ENCODE assay signal across 27 cellular contexts in genomic region chr13:85462792-85463425, GRCh38.
"Had no signal": no experiment of that assay in that cellular context is flagged by ENCODE, and none has a peak within 500 bp of the region (broad histone marks: within the 10 kb centered on the region; RNA-seq: fewer than 3 reads in every experiment).

No MANE protein-coding gene starts in this region.

- DNase-seq: hippocampal formation; kidney; left colon; left lung; lower lobe of right lung; mammary epithelial cell; mesenchymal stem cell; naive B cell; natural killer cell; nephron progenitor cell; occipital lobe; ovary; right cardiac atrium; stimulated activated CD4-positive, alpha-beta T cell treated with anti-CD3 and anti-CD28 coated beads, Interleukin-12 subunit alpha, Interleukin-12 subunit beta, amount 100 ng/mL, for 4 hours; stimulated activated CD4-positive, alpha-beta T cell treated with anti-CD3 and anti-CD28 coated beads, Interleukin-15, amount 100 ng/mL, for 24 hours; stimulated activated CD4-positive, alpha-beta T cell treated with anti-CD3 and anti-CD28 coated beads, Interleukin-2, amount 100 ng/mL, for 24 hours; stimulated activated CD4-positive, alpha-beta T cell treated with anti-CD3 and anti-CD28 coated beads, Interleukin-4, amount 100 ng/mL, for 1 hour; stimulated activated naive B cell treated with anti-CD40 and anti-IgM and Interleukin-4, amounts not matched to agents 10 μg/mL and 1 μg/mL and 100 μg/mL, for 72 hours; stimulated activated naive CD8-positive, alpha-beta T cell treated with anti-CD3 and anti-CD28 coated beads, Interleukin-15, Interleukin-2, amounts not matched to agents 100 U/mL and 50 U/mL, for 24 hours; stomach; testis; thyroid gland; transverse colon; upper lobe of left lung had no signal

- H3K27me3 ChIP-seq: left lung, neural progenitor cell, neutrophil, ovary, stomach, testis, thyroid gland, transverse colon, upper lobe of left lung had no signal

- H3K4me1 ChIP-seq: left lung, lower lobe of right lung, neural progenitor cell, stomach, testis, thyroid gland, transverse colon, upper lobe of left lung had no signal

- H3K4me3 ChIP-seq: left lung, lower lobe of right lung, neural progenitor cell, ovary, skin epidermis, stomach, testis, thyroid gland, transverse colon, upper lobe of left lung had no signal

- H3K9ac ChIP-seq: neural progenitor cell had no signal

- H3K9me3 ChIP-seq: lower lobe of right lung, neutrophil, ovary, testis, thyroid gland had no signal

- H3K36me3 ChIP-seq: left lung, lower lobe of right lung, neural progenitor cell, neutrophil, ovary, stomach, thyroid gland, transverse colon, upper lobe of left lung had no signal

- H3K27ac ChIP-seq: left lung, lower lobe of right lung, neural progenitor cell, neutrophil, ovary, skin epidermis, stomach, testis, thyroid gland, transverse colon, upper lobe of left lung had no signal
